Comparison of ENCODE assay signal across 15 cellular contexts in genomic region chr15:101003706-101004105, GRCh38.
DNase-seq lines count a peak whose midpoint lies in the region; ATAC-seq and TF ChIP-seq lines count a peak whose summit lies in the region.
"Had no signal": no experiment of that assay in that cellular context is flagged by ENCODE, and none has a peak within 500 bp of the region (broad histone marks: within the 10 kb centered on the region; RNA-seq: fewer than 3 reads in every experiment).

No MANE protein-coding gene starts in this region.

- 86 to 87% methylated on average over 4 of the region's 4 CpGs for WGBS in testis, 2 donors

- H3K27me3 Mint-ChIP-seq in GM23338 (ENCODE audit: insufficient read depth, low read depth, poor library complexity) = peaks cover 19% of the 10 kb centered on the region

- no peaks in the 10 kb centered on the region for H4K20me1 ChIP-seq in GM23338 (replicated peaks; ENCODE audit: insufficient read depth)

- H3K4me1 ChIP-seq in GM23338 (ENCODE audit: insufficient read depth) (peaks cover 20% of the 10 kb centered on the region), RWPE2 (ENCODE audit: insufficient read depth, poor library complexity, severe bottlenecking) (peaks cover 2% of the 10 kb centered on the region), testis (peaks cover 8% of the 10 kb centered on the region), upper lobe of right lung (peaks cover 16% of the 10 kb centered on the region)

- peaks cover 6% of the 10 kb centered on the region; the same call in 1 of the 2 replicates for H3F3A ChIP-seq in GM23338 (replicated peaks; ENCODE audit: low read depth)

- ATAC-seq in GM23338 (no peak), RWPE2 (ENCODE audit: low read depth) (no peak), upper lobe of right lung (no peak)

- intact Hi-C loops in testis (cut with DNase I; ENCODE audit: low total_unique reads) (loop anchor here (10.0 kb wide), 2 partner anchors 89 to 339 kb away; partner anchors contain the start of gene LRRK1), upper lobe of right lung (cut with DNase I) (loop anchor here (5.0 kb wide), 1 partner anchor 81 kb away; no protein-coding TSS in a partner anchor)

- peak; percentile 29 for DNase-seq in GM23338 (ENCODE audit: low spot score)
- peak; percentile 45 for DNase-seq in RWPE2 (ENCODE audit: low spot score)
- DNase-seq in islet precursor cell = peak; percentile 18
- peak; percentile 8 for DNase-seq in testis
- DNase-seq in NCI-H1092 (lab: John Stamatoyannopoulos, UW) = no peak
- DNase-seq in NCI-H187 treated with DMSO at 0.1 percent for 48 hours (lab: John Stamatoyannopoulos, UW) = no peak
- no peak for DNase-seq in upper lobe of right lung
- DNase-seq: CD4-positive, CD25-positive, alpha-beta regulatory T cell; DMS53; HCEC 1CT; IMR-90; NCI-H1417; NCI-H1930; NCI-H2171; NCI-H446 treated with DMSO at 0.1 percent for 48 hours had no signal

- H3K36me3 ChIP-seq in GM23338 (ENCODE audit: insufficient read depth) (no peaks in the 10 kb centered on the region), RWPE2 (ENCODE audit: low read depth) (no peaks in the 10 kb centered on the region), testis (ENCODE audit: low read depth, missing control alignments) (no peaks in the 10 kb centered on the region), upper lobe of right lung (no peaks in the 10 kb centered on the region)

- no peak overlapping the region for H2AFZ ChIP-seq in GM23338

- H3K4me3 Mint-ChIP-seq in GM23338 = no peak overlapping the region

- H3K4me3 ChIP-seq in GM23338 (no peak overlapping the region), RWPE2 (ENCODE audit: severe bottlenecking) (no peak overlapping the region), testis (no peak overlapping the region), upper lobe of right lung (no peak overlapping the region)

- H3K27me3 ChIP-seq in GM23338 (ENCODE audit: insufficient read depth) (peaks cover 6% of the 10 kb centered on the region), RWPE2 (ENCODE audit: insufficient read depth, poor library complexity, severe bottlenecking) (no peaks in the 10 kb centered on the region), testis (no peaks in the 10 kb centered on the region), upper lobe of right lung (no peaks in the 10 kb centered on the region)

- H3K4me1 Mint-ChIP-seq in GM23338 = peaks cover 34% of the 10 kb centered on the region

- H3K9me3 ChIP-seq in RWPE2 (ENCODE audit: severe bottlenecking) (no peaks in the 10 kb centered on the region), testis (no peaks in the 10 kb centered on the region), upper lobe of right lung (no peaks in the 10 kb centered on the region)

- TF ChIP-seq CTCF in GM23338 (conservative IDR thresholded peaks at IDR 0.05; ENCODE audit: low read depth in 2 of 2) (no peak), RWPE2 (IDR thresholded peaks at IDR 0.05; ENCODE audit: poor library complexity, severe bottlenecking) (no peak), testis (IDR thresholded peaks at IDR 0.05) (no peak), upper lobe of right lung (IDR thresholded peaks at IDR 0.05) (no peak)

- peaks cover 29% of the 10 kb centered on the region for H3K9me3 Mint-ChIP-seq in GM23338

- no peak overlapping the region for H3K4me2 ChIP-seq in GM23338

- H3K27ac Mint-ChIP-seq in GM23338 = no peak overlapping the region
- H3K27ac Mint-ChIP-seq: CD4-positive, CD25-positive, alpha-beta regulatory T cell had no signal

- H3K27ac ChIP-seq in GM23338 (ENCODE audit: low read depth) = no peak overlapping the region
- no peak overlapping the region for H3K27ac ChIP-seq in RWPE2 (ENCODE audit: poor library complexity, severe bottlenecking)
- H3K27ac ChIP-seq in testis = no peak overlapping the region
- H3K27ac ChIP-seq in upper lobe of right lung = no peak overlapping the region

- peaks cover 20% of the 10 kb centered on the region; the same call in 2 of the 3 replicates for H3K36me3 Mint-ChIP-seq in GM23338 (ENCODE audit: low read depth)
- H3K36me3 Mint-ChIP-seq: CD4-positive, CD25-positive, alpha-beta regulatory T cell had no signal

- TF ChIP-seq POLR2A in testis (IDR thresholded peaks at IDR 0.05) = no peak

- peaks cover 8% of the 10 kb centered on the region; the same call in 1 of the 2 replicates for H3K9me2 ChIP-seq in GM23338 (ENCODE audit: insufficient read depth)

- no peaks in the 10 kb centered on the region for H3K79me2 ChIP-seq in GM23338 (replicated peaks; ENCODE audit: insufficient read depth)

TF ChIP-seq in GM23338, 12 proteins besides CTCF, POLR2A, EP300 and RAD21:
- TF ChIP-seq ZNF462 (CRISPR knock-in tag; IDR thresholded peaks at IDR 0.05) = no peak
- TF ChIP-seq ETS1 (IDR thresholded peaks at IDR 0.05) = no peak
- no peak for TF ChIP-seq ZNF114 (CRISPR knock-in tag; IDR thresholded peaks at IDR 0.05)
- no peak for TF ChIP-seq NANOG (IDR thresholded peaks at IDR 0.05; ENCODE audit: borderline replicate concordance)
- TF ChIP-seq STAT1 (IDR thresholded peaks at IDR 0.05; ENCODE audit: unreplicated experiment) = no peak
- no peak for TF ChIP-seq EZH2 (IDR thresholded peaks at IDR 0.05; ENCODE audit: low read depth, unreplicated experiment)
- no peak for TF ChIP-seq CREB1 (CRISPR knock-in tag; IDR thresholded peaks at IDR 0.05; ENCODE audit: low read depth)
- no peak for TF ChIP-seq ZNF331 (CRISPR knock-in tag; IDR thresholded peaks at IDR 0.05; ENCODE audit: low read depth)

Comparison
In these comparisons a context has a peak if more than half of its experiments do, and no peak if none do; other contexts are left out.
1. DNase-seq: peak in GM23338 (single experiment), RWPE2 (single experiment), islet precursor cell (single experiment) and testis (single experiment); none in NCI-H1092 (single experiment), NCI-H187 treated with DMSO at 0.1 percent for 48 hours (single experiment) and upper lobe of right lung (single experiment).